ENCODE assay signal across 3 cellular contexts in genomic region chr18:9678216-9678615, GRCh38. TPM values are rescaled to one million over a fixed set of nuclear protein-coding genes. Genes with fewer than 3 reads are reported as not detected.
"Had no signal": no experiment of that assay in that cellular context is flagged by ENCODE, and none has a peak within 500 bp of the region (broad histone marks: within the 10 kb centered on the region; RNA-seq: fewer than 3 reads in every experiment).

No MANE protein-coding gene starts in this region.

RNA-seq across cellular contexts. Expression of gene RAB31, which starts 29.9 kb away (rescaled TPM):
- total RNA-seq: activated CD4-positive, alpha-beta T cell treated with anti-CD3 and anti-CD28 coated beads, Interleukin-2, amount 10 ng/mL, durations not matched to agents 24 days and 14 days; activated CD8-positive, alpha-beta memory T cell treated with anti-CD3 and anti-CD28 coated beads, Interleukin-2, amount 10 ng/mL, durations not matched to agents 7 days and 5 days; activated CD8-positive, alpha-beta T cell treated with anti-CD3 and anti-CD28 coated beads, Interleukin-2, amount 10 ng/mL, durations not matched to agents 7 days and 5 days had no signal
